In genomic region chr5:170632266-170632984, GRCh38 we compare ENCODE assay signal across 9 cellular contexts.
DNase-seq lines count a peak whose midpoint lies in the region; ATAC-seq and TF ChIP-seq lines count a peak whose summit lies in the region.
"Had no signal": no experiment of that assay in that cellular context is flagged by ENCODE, and none has a peak within 500 bp of the region (broad histone marks: within the 10 kb centered on the region; RNA-seq: fewer than 3 reads in every experiment).

No MANE protein-coding gene starts in this region.

- no peak for TF ChIP-seq CTCF in RWPE2 (IDR thresholded peaks at IDR 0.05; ENCODE audit: poor library complexity, severe bottlenecking)
- TF ChIP-seq CTCF in right atrium auricular region (IDR thresholded peaks at IDR 0.05) = no peak

- peak; percentile 59 for DNase-seq in RWPE2 (ENCODE audit: low spot score)
- no peak for DNase-seq in right atrium auricular region (ENCODE audit: low spot score)
- DNase-seq in skeletal muscle cell (ENCODE audit: low read depth) = no peak
- DNase-seq in GM19238 (ENCODE audit: insufficient read length, low spot score) = no peak
- no peak for DNase-seq in activated gamma-delta T cell (lab: John Stamatoyannopoulos, UW)
- no peak for DNase-seq in stimulated activated CD4-positive, alpha-beta T cell treated with anti-CD3 and anti-CD28 coated beads, Interleukin-4, amount 100 ng/mL, for 1 hour
- no peak for DNase-seq in erythroblast (lab: John Stamatoyannopoulos, UW)

- H3K4me1 ChIP-seq in RWPE2 (ENCODE audit: insufficient read depth, poor library complexity, severe bottlenecking) (peaks cover 8% of the 10 kb centered on the region), right atrium auricular region (peaks cover 0 to 33% of the 10 kb centered on the region in 2 donors)

- H3K27me3 ChIP-seq in RWPE2 (ENCODE audit: insufficient read depth, poor library complexity, severe bottlenecking) (no peaks in the 10 kb centered on the region), right atrium auricular region (no peaks in the 10 kb centered on the region)

- ATAC-seq in GM19463 (IDR thresholded peaks at IDR 0.05; ENCODE audit: unreplicated experiment) = peak; percentile 14
- no peak for ATAC-seq in RWPE2 (ENCODE audit: low read depth)

- H3K36me3 ChIP-seq in RWPE2 (ENCODE audit: low read depth) (no peaks in the 10 kb centered on the region), right atrium auricular region (no peaks in the 10 kb centered on the region)

- H3K27ac ChIP-seq in RWPE2 (ENCODE audit: poor library complexity, severe bottlenecking) = peak overlapping the region; percentile 63
- peak overlapping the region; percentile 77 to 90 for H3K27ac ChIP-seq in right atrium auricular region
- H3K27ac ChIP-seq: epithelial cell of prostate had no signal

- H3K4me3 ChIP-seq in RWPE2 (ENCODE audit: severe bottlenecking) (no peak overlapping the region), right atrium auricular region (no peak overlapping the region), skeletal muscle cell (ENCODE audit: low read depth, low read length) (peak overlapping the region; percentile 31)

- TF ChIP-seq POLR2A in erythroblast (IDR thresholded peaks at IDR 0.05; ENCODE audit: low read length) = no peak

- H3K9me3 ChIP-seq in RWPE2 (ENCODE audit: severe bottlenecking) = no peaks in the 10 kb centered on the region
- no peaks in the 10 kb centered on the region for H3K9me3 ChIP-seq in right atrium auricular region
